Comparison of ENCODE assay signal across 25 cellular contexts in the genomic region with DNA sequence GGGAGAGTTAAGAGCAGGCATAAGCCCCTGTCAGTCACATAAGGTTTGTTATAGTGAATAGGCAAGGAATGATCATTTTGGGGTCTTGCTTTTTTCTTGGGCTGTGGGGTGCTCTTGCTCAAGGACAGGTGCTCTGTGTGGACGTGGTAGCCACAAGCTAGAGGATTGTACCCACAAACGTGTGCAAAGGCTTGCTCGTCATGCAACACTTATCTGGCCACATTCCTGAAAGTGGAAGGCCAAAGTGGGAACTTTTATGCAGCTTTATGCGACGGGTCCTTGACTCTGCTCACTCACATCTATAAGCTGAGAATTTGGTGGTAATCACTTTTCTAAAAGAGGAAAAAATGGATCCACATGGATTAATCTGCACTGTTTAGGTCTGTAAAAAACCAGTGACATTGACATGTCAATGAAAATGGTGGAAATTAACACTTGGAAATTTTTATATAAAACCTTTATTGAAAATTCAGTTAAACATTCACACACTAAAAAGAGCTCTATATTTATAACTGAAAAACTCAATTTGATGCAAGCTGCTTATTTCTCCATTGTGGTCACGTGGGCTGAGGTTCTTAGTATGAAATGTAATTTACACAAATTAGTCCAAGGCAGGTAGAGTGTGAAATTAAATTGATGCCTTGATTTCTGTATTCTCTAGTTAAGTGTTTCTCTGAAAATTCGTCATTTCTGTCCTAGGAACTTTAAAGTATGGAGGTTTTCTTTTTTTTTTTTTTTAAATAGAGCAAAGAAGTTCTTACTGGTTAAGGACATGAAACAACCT.
"Had no signal": no experiment of that assay in that cellular context is flagged by ENCODE, and none has a peak within 500 bp of the region (broad histone marks: within the 10 kb centered on the region; RNA-seq: fewer than 3 reads in every experiment).

No MANE protein-coding gene starts in this region.

- H3K9me3 ChIP-seq: heart right ventricle, mucosa of descending colon, neutrophil, pancreas, sigmoid colon, SK-N-SH, tibial nerve had no signal

- H3K36me3 ChIP-seq: brain microvascular endothelial cell, heart right ventricle, neutrophil, pancreas, sigmoid colon, tibial nerve had no signal

- H3K27me3 Mint-ChIP-seq: activated naive CD8-positive, alpha-beta T cell treated with anti-CD3 and anti-CD28 coated beads, Interleukin-2, amount 50 U/mL, for 24 hours; memory B cell; naive B cell; stimulated activated memory B cell treated with anti-CD40 and anti-IgM and Interleukin-4, amounts not matched to agents 10 μg/mL and 1 μg/mL and 100 μg/mL, for 72 hours; T-cell had no signal

- DNase-seq: activated CD4-positive, alpha-beta T cell treated with anti-CD3 and anti-CD28 coated beads, Interleukin-2, amount 50 U/mL, for 1 hour; activated naive CD4-positive, alpha-beta T cell treated with anti-CD3 and anti-CD28 coated beads for 36 hours; activated naive CD8-positive, alpha-beta T cell treated with anti-CD3 and anti-CD28 coated beads, Interleukin-2, amount 50 U/mL, for 24 hours; anterior cingulate cortex; brain microvascular endothelial cell; cerebellar nuclear complex; effector CD8-positive, alpha-beta T cell; heart right ventricle; immature natural killer cell; kidney glomerular epithelial cell; left ventricle myocardium superior; mucosa of descending colon; naive B cell; pancreas; sigmoid colon; SK-N-SH; stimulated activated CD4-positive, alpha-beta T cell treated with anti-CD3 and anti-CD28 coated beads, Interleukin-4, amount 100 ng/mL, for 24 hours; T-cell; T1000 had no signal

- ATAC-seq: activated naive CD8-positive, alpha-beta T cell treated with anti-CD3 and anti-CD28 coated beads, Interleukin-2, amount 50 U/mL, for 24 hours; esophagus mucosa; heart right ventricle; left ventricle myocardium superior; mucosa of descending colon; pancreas; stimulated activated memory B cell treated with anti-CD40 and anti-IgM and Interleukin-4, amounts not matched to agents 10 μg/mL and 1 μg/mL and 100 μg/mL, for 72 hours; T-cell had no signal

- H3K4me3 Mint-ChIP-seq: activated naive CD4-positive, alpha-beta T cell treated with anti-CD3 and anti-CD28 coated beads for 36 hours; activated naive CD8-positive, alpha-beta T cell treated with anti-CD3 and anti-CD28 coated beads, Interleukin-2, amount 50 U/mL, for 24 hours; immature natural killer cell; memory B cell; naive B cell; stimulated activated memory B cell treated with anti-CD40 and anti-IgM and Interleukin-4, amounts not matched to agents 10 μg/mL and 1 μg/mL and 100 μg/mL, for 72 hours; T-cell had no signal

- H3K4me1 ChIP-seq: pancreas, sigmoid colon, tibial nerve had no signal

- H3K27me3 ChIP-seq: brain microvascular endothelial cell, heart right ventricle, neutrophil, pancreas, sigmoid colon, tibial nerve had no signal

- H3K27ac ChIP-seq: brain microvascular endothelial cell, heart right ventricle, neutrophil, pancreas, sigmoid colon, tibial nerve had no signal

- H3K27ac Mint-ChIP-seq: activated naive CD4-positive, alpha-beta T cell treated with anti-CD3 and anti-CD28 coated beads for 36 hours; activated naive CD8-positive, alpha-beta T cell treated with anti-CD3 and anti-CD28 coated beads, Interleukin-2, amount 50 U/mL, for 24 hours; activated T-helper 2 cell treated with anti-CD3 and anti-CD28 coated beads, Interferon-gamma antibody, Interleukin-2, Interleukin-4, amounts not matched to agents 10 μg/mL and 5 μg/mL and 100 μg/mL, durations not matched to agents 14 hours and 24 hours and 36 hours; immature natural killer cell; memory B cell; stimulated activated memory B cell treated with anti-CD40 and anti-IgM and Interleukin-4, amounts not matched to agents 10 μg/mL and 1 μg/mL and 100 μg/mL, for 72 hours; T-cell had no signal

- H3K9me3 Mint-ChIP-seq: activated naive CD4-positive, alpha-beta T cell treated with anti-CD3 and anti-CD28 coated beads for 36 hours; activated naive CD8-positive, alpha-beta T cell treated with anti-CD3 and anti-CD28 coated beads, Interleukin-2, amount 50 U/mL, for 24 hours; activated T-helper 2 cell treated with anti-CD3 and anti-CD28 coated beads, Interferon-gamma antibody, Interleukin-2, Interleukin-4, amounts not matched to agents 10 μg/mL and 5 μg/mL and 100 μg/mL, durations not matched to agents 14 hours and 24 hours and 36 hours; immature natural killer cell; memory B cell; T-cell had no signal

- H3K4me3 ChIP-seq: heart right ventricle, mucosa of descending colon, pancreas, sigmoid colon, tibial nerve had no signal
